Comparison of ENCODE assay signal across 20 cellular contexts in the genomic region with DNA sequence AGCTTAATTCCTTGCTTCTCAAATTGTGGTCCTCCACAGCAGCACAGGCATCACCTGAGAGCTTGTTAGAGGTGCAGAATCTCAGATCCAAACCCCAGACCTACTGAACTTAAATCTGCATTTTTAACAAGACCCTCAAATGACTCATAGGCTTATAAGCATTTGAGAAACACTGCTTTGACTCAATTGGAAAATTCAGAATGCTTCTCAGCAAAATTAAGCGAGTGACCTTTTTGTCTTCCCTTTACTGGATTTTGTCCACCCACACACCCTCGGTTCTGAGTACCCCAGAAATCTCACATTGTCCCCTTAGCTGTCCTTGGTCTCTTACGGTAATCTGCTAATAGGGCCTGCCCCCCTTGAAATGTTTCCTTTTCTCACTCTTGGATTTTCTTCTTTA. TPM values are rescaled to one million over a fixed set of nuclear protein-coding genes. Genes with fewer than 3 reads are reported as not detected.
DNase-seq lines count a peak whose midpoint lies in the region; ATAC-seq and TF ChIP-seq lines count a peak whose summit lies in the region.
"Had no signal": no experiment of that assay in that cellular context is flagged by ENCODE, and none has a peak within 500 bp of the region (broad histone marks: within the 10 kb centered on the region; RNA-seq: fewer than 3 reads in every experiment).

No MANE protein-coding gene starts in this region.

- H2AFZ ChIP-seq in SU-DHL-6 (ENCODE audit: low read depth, low read length, severe bottlenecking) (no peak overlapping the region), mesenchymal stem cell (ENCODE audit: low read depth, low read length) (no peak overlapping the region)

- no peak overlapping the region for H3K27ac Mint-ChIP-seq in activated naive CD4-positive, alpha-beta T cell treated with anti-CD3 and anti-CD28 coated beads, Interleukin-2, amount 10 ng/mL, durations not matched to agents 7 days and 5 days
- H3K27ac Mint-ChIP-seq: CD4-positive, alpha-beta T cell had no signal

- no peaks in the 10 kb centered on the region for H3K9me3 Mint-ChIP-seq in activated naive CD4-positive, alpha-beta T cell treated with anti-CD3 and anti-CD28 coated beads, Interleukin-2, amount 10 ng/mL, durations not matched to agents 7 days and 5 days
- H3K9me3 Mint-ChIP-seq: CD4-positive, alpha-beta T cell had no signal

- H3K27me3 ChIP-seq in SU-DHL-6 (ENCODE audit: low read length) = no peaks in the 10 kb centered on the region
- no peaks in the 10 kb centered on the region for H3K27me3 ChIP-seq in mesenchymal stem cell (ENCODE audit: control insufficient read depth in 1 of 2, insufficient read depth in 1 of 2, low read length in 2 of 2)
- H3K27me3 ChIP-seq: BE2C, SJSA1 had no signal

- H4K91ac ChIP-seq in mesenchymal stem cell (ENCODE audit: low read length) = no peak overlapping the region

- H3K18ac ChIP-seq in mesenchymal stem cell (ENCODE audit: low read depth in 1 of 2, low read length in 2 of 2) = no peak overlapping the region

- no peaks in the 10 kb centered on the region for H3K9me2 ChIP-seq in SU-DHL-6 (replicated peaks; ENCODE audit: insufficient read depth, low read length)

- H3K4me3 ChIP-seq in SU-DHL-6 (ENCODE audit: insufficient read depth, low read length, poor library complexity, severe bottlenecking) (no peak overlapping the region), mesenchymal stem cell (ENCODE audit: insufficient read depth in 1 of 2, low read depth in 1 of 2, low read length in 2 of 2) (no peak overlapping the region)
- H3K4me3 ChIP-seq: SJSA1 had no signal

- peaks cover 31% of the 10 kb centered on the region for H3K36me3 Mint-ChIP-seq in activated naive CD4-positive, alpha-beta T cell treated with anti-CD3 and anti-CD28 coated beads, Interleukin-2, amount 10 ng/mL, durations not matched to agents 7 days and 5 days

- CTCF ChIA-PET in activated naive CD4-positive, alpha-beta T cell treated with anti-CD3 and anti-CD28 coated beads, Interleukin-2, amount 10 ng/mL, durations not matched to agents 7 days and 5 days (lab: Charles Lee) = no interaction called here

- no peak overlapping the region for H4K8ac ChIP-seq in mesenchymal stem cell (ENCODE audit: low read length)

- WGBS in mesenchymal stem cell = 57% methylated on average over 3 of the region's 3 CpGs

- no peaks in the 10 kb centered on the region for H3K27me3 Mint-ChIP-seq in activated naive CD4-positive, alpha-beta T cell treated with anti-CD3 and anti-CD28 coated beads, Interleukin-2, amount 10 ng/mL, durations not matched to agents 7 days and 5 days
- H3K27me3 Mint-ChIP-seq: CD4-positive, alpha-beta T cell had no signal

- no peak overlapping the region for H3K4me3 Mint-ChIP-seq in activated naive CD4-positive, alpha-beta T cell treated with anti-CD3 and anti-CD28 coated beads, Interleukin-2, amount 10 ng/mL, durations not matched to agents 7 days and 5 days
- H3K4me3 Mint-ChIP-seq: CD4-positive, alpha-beta T cell had no signal

- peak overlapping the region; percentile 88 for H2AK5ac ChIP-seq in mesenchymal stem cell (ENCODE audit: low read length, severe bottlenecking)

- H3K9ac ChIP-seq in SU-DHL-6 (ENCODE audit: low read length) (no peak overlapping the region), mesenchymal stem cell (ENCODE audit: low read length) (no peak overlapping the region)

- no peak overlapping the region for H2BK120ac ChIP-seq in mesenchymal stem cell (ENCODE audit: low read depth, low read length)

- H3K9me3 ChIP-seq in SU-DHL-6 (ENCODE audit: insufficient read depth, low read length) (no peaks in the 10 kb centered on the region), mesenchymal stem cell (ENCODE audit: control insufficient read depth, low read length) (no peaks in the 10 kb centered on the region)
- H3K9me3 ChIP-seq: BE2C, SJSA1 had no signal

- H3K4me2 ChIP-seq in SU-DHL-6 (ENCODE audit: low read depth, low read length, poor library complexity, severe bottlenecking) (peak overlapping the region; percentile 7), mesenchymal stem cell (ENCODE audit: low read length, poor library complexity, severe bottlenecking) (no peak overlapping the region)

- H3K4me1 ChIP-seq in mesenchymal stem cell (ENCODE audit: control insufficient read depth, insufficient read depth, low read depth, low read length) = peaks cover 1% of the 10 kb centered on the region
- H3K4me1 ChIP-seq: BE2C, SJSA1 had no signal

- H3K36me3 ChIP-seq in SU-DHL-6 (ENCODE audit: low read length) (peaks cover 31% of the 10 kb centered on the region), mesenchymal stem cell (ENCODE audit: control insufficient read depth in 1 of 2, insufficient read depth in 2 of 2, low read depth in 1 of 2, low read length in 2 of 2) (no peaks in the 10 kb centered on the region)
- H3K36me3 ChIP-seq: BE2C, SJSA1 had no signal

- no peak overlapping the region for H2BK12ac ChIP-seq in mesenchymal stem cell (ENCODE audit: low read length in 2 of 2)

- ATAC-seq in GM21529 (IDR thresholded peaks at IDR 0.05; ENCODE audit: unreplicated experiment) = peak; percentile 39
- ATAC-seq in GM18498 (IDR thresholded peaks at IDR 0.05; ENCODE audit: unreplicated experiment) = no peak
- ATAC-seq: HCT116 had no signal

- peak overlapping the region; percentile 53 for H2BK5ac ChIP-seq in mesenchymal stem cell (ENCODE audit: low read depth, low read length, poor library complexity, severe bottlenecking)

- no peak for TF ChIP-seq CTCF in SU-DHL-6 (IDR thresholded peaks at IDR 0.05; ENCODE audit: insufficient read depth, low read length, poor library complexity, severe bottlenecking)

- H4K20me1 ChIP-seq in SU-DHL-6 (ENCODE audit: low read depth, low read length) = no peaks in the 10 kb centered on the region

- H3K79me1 ChIP-seq in mesenchymal stem cell (replicated peaks; ENCODE audit: low read length, poor library complexity, severe bottlenecking) = no peaks in the 10 kb centered on the region

- DNase-seq in mesenchymal stem cell (no peak), kidney tubule cell (ENCODE audit: low spot score) (no peak), epidermal melanocyte (ENCODE audit: insufficient read length, low spot score) (no peak)
- no peak for DNase-seq in activated naive CD4-positive, alpha-beta T cell treated with anti-CD3 and anti-CD28 coated beads, Interleukin-2, amount 10 ng/mL, durations not matched to agents 7 days and 5 days
- DNase-seq: BE2C; Calu3; CD4-positive, alpha-beta T cell; DMS79 treated with DMSO at 0.1 percent for 48 hours; IMR-90; Kasumi-1; MM.1S; NCI-H1092 treated with DMSO at 0.1 percent for 48 hours; NCI-H2081 treated with DMSO at 0.1 percent for 48 hours; NCI-H510A; SW 1271 had no signal

- H2BK15ac ChIP-seq in mesenchymal stem cell (ENCODE audit: low read depth, poor library complexity, severe bottlenecking) = no peak overlapping the region

- no peak overlapping the region for H3K14ac ChIP-seq in mesenchymal stem cell (ENCODE audit: low read length in 2 of 2)

- H3K27ac ChIP-seq in SU-DHL-6 (ENCODE audit: low read depth, low read length) (peak overlapping the region; percentile 28), mesenchymal stem cell (ENCODE audit: low read length, poor library complexity, severe bottlenecking) (no peak overlapping the region)
- H3K27ac ChIP-seq: SJSA1 had no signal

- no peak overlapping the region for H3K4ac ChIP-seq in mesenchymal stem cell (ENCODE audit: low read depth in 1 of 2, low read length in 2 of 2)

- no peaks in the 10 kb centered on the region for H3K4me1 Mint-ChIP-seq in activated naive CD4-positive, alpha-beta T cell treated with anti-CD3 and anti-CD28 coated beads, Interleukin-2, amount 10 ng/mL, durations not matched to agents 7 days and 5 days

- no peak overlapping the region for H3K23ac ChIP-seq in mesenchymal stem cell (ENCODE audit: low read length in 2 of 2)

- H3K79me2 ChIP-seq in SU-DHL-6 (ENCODE audit: insufficient read depth, low read length) = peaks cover 53% of the 10 kb centered on the region; the same call in 1 of the 2 replicates

- peaks cover 13% of the 10 kb centered on the region; the same call in 1 of the 2 replicates for H3F3A ChIP-seq in SU-DHL-6 (ENCODE audit: insufficient read depth)

RNA-seq across cellular contexts. Expression of gene CD80, which starts 17.9 kb away (rescaled TPM):
- not detected for polyA plus RNA-seq in mesenchymal stem cell (2013, experiment 1 of 2)
- 0.01 TPM for polyA plus RNA-seq in mesenchymal stem cell (2013, experiment 2 of 2)
- polyA plus RNA-seq: IMR-90 had no signal

RNA-seq across cellular contexts. Expression of gene ADPRH, which starts 37.7 kb away (rescaled TPM):
- 1.3 TPM for polyA plus RNA-seq in mesenchymal stem cell (2013, experiment 1 of 2)
- 1.5 TPM for polyA plus RNA-seq in mesenchymal stem cell (2013, experiment 2 of 2)

RNA-seq across cellular contexts. Expression of gene TIMMDC1, which starts 43.2 kb away (rescaled TPM):
- polyA plus RNA-seq in mesenchymal stem cell (2013, experiment 1 of 2) = 72.1 TPM
- 75.9 TPM for polyA plus RNA-seq in mesenchymal stem cell (2013, experiment 2 of 2)

RNA-seq across cellular contexts. Expression of gene PLA1A, which starts 56.1 kb away (rescaled TPM):
- polyA plus RNA-seq in mesenchymal stem cell (2013, experiment 1 of 2) = 0.10 TPM
- polyA plus RNA-seq in mesenchymal stem cell (2013, experiment 2 of 2) = 0.12 TPM
- polyA plus RNA-seq: IMR-90 had no signal
